ENCODE assay signal across 1 cellular context in the genomic region with DNA sequence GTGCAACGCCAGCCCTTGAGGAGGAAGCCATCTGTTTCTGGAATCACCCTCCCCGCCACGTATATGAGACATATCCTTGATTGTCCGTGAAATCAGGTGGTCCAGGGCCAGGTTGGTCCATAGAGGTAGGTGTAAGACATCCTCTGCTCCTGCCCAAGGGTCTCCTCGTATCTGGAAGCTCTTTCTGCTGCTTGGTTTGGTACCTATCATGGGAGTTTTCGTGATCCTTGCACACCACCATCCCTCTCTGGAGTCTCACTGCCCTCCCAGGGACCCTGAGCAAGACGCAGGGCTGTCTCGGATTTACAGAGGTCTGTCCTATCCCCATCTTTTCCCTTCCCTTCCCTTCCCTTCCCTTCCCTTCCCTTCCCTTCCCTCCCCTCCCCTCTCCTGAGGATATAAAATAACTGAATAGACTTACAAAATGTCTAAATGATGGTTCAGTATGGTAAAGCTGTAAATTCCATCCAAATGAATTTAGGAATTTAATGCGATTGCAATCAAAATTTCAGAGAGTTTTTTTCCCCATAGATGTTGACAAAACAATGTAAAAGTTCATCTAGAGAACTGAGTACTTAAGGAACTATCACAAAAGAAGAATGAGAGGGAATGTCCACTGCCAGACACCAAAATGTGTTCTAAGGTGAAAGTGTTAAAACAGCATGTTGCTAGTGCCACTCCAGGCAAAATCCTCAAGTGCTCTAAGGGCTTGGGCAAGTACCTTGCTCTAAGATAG.
TF ChIP-seq lines count a peak whose summit lies in the region.

No MANE protein-coding gene starts in this region.

TF ChIP-seq in HEK293, 187 proteins besides CTCF, POLR2A, EP300 and RAD21 (continued from another document):
- TF ChIP-seq, protein P1, sequence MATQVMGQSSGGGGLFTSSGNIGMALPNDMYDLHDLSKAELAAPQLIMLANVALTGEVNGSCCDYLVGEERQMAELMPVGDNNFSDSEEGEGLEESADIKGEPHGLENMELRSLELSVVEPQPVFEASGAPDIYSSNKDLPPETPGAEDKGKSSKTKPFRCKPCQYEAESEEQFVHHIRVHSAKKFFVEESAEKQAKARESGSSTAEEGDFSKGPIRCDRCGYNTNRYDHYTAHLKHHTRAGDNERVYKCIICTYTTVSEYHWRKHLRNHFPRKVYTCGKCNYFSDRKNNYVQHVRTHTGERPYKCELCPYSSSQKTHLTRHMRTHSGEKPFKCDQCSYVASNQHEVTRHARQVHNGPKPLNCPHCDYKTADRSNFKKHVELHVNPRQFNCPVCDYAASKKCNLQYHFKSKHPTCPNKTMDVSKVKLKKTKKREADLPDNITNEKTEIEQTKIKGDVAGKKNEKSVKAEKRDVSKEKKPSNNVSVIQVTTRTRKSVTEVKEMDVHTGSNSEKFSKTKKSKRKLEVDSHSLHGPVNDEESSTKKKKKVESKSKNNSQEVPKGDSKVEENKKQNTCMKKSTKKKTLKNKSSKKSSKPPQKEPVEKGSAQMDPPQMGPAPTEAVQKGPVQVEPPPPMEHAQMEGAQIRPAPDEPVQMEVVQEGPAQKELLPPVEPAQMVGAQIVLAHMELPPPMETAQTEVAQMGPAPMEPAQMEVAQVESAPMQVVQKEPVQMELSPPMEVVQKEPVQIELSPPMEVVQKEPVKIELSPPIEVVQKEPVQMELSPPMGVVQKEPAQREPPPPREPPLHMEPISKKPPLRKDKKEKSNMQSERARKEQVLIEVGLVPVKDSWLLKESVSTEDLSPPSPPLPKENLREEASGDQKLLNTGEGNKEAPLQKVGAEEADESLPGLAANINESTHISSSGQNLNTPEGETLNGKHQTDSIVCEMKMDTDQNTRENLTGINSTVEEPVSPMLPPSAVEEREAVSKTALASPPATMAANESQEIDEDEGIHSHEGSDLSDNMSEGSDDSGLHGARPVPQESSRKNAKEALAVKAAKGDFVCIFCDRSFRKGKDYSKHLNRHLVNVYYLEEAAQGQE (tag by site-specific recombination; IDR thresholded peaks at IDR 0.05), result no peak
- no peak for TF ChIP-seq ZNF514 (tag by site-specific recombination; IDR thresholded peaks at IDR 0.05)
- TF ChIP-seq ZNF560 (tag by site-specific recombination; IDR thresholded peaks at IDR 0.05; ENCODE audit: borderline replicate concordance), result no peak
- no peak for TF ChIP-seq ZNF768 (tag by site-specific recombination; IDR thresholded peaks at IDR 0.05)
- no peak for TF ChIP-seq ZNF610 (tag by site-specific recombination; IDR thresholded peaks at IDR 0.05; ENCODE audit: borderline replicate concordance)
- no peak for TF ChIP-seq ZNF664 (tag by site-specific recombination; IDR thresholded peaks at IDR 0.05)
- TF ChIP-seq IKZF3 (tag by site-specific recombination; IDR thresholded peaks at IDR 0.05), result peak; percentile 29; the same call in 1 of the 2 replicates
- TF ChIP-seq ZNF791 (tag by site-specific recombination; IDR thresholded peaks at IDR 0.05), result no peak
- TF ChIP-seq, protein P2, sequence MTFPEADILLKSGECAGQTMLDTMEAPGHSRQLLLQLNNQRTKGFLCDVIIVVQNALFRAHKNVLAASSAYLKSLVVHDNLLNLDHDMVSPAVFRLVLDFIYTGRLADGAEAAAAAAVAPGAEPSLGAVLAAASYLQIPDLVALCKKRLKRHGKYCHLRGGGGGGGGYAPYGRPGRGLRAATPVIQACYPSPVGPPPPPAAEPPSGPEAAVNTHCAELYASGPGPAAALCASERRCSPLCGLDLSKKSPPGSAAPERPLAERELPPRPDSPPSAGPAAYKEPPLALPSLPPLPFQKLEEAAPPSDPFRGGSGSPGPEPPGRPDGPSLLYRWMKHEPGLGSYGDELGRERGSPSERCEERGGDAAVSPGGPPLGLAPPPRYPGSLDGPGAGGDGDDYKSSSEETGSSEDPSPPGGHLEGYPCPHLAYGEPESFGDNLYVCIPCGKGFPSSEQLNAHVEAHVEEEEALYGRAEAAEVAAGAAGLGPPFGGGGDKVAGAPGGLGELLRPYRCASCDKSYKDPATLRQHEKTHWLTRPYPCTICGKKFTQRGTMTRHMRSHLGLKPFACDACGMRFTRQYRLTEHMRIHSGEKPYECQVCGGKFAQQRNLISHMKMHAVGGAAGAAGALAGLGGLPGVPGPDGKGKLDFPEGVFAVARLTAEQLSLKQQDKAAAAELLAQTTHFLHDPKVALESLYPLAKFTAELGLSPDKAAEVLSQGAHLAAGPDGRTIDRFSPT (tag by site-specific recombination; IDR thresholded peaks at IDR 0.05), result no peak
- no peak for TF ChIP-seq EGR2 (tag by site-specific recombination; IDR thresholded peaks at IDR 0.05; ENCODE audit: low read depth)
- TF ChIP-seq MZF1 (tag by site-specific recombination; IDR thresholded peaks at IDR 0.05; ENCODE audit: borderline replicate concordance), result no peak
- no peak for TF ChIP-seq RBAK (tag by site-specific recombination; IDR thresholded peaks at IDR 0.05)
- TF ChIP-seq ZBTB48 (tag by site-specific recombination; IDR thresholded peaks at IDR 0.05), result peak; percentile 85
- TF ChIP-seq ZFHX2 (tag by site-specific recombination; conservative IDR thresholded peaks at IDR 0.05), result no peak
- TF ChIP-seq ZNF140 (tag by site-specific recombination; IDR thresholded peaks at IDR 0.05), result no peak
- TF ChIP-seq ZNF146 (tag by site-specific recombination; IDR thresholded peaks at IDR 0.05), result no peak
- TF ChIP-seq ZNF776 (tag by site-specific recombination; IDR thresholded peaks at IDR 0.05; ENCODE audit: borderline replicate concordance), result no peak
- 0 out of 2 replicates have a peak, but pooled peaks have one; percentile 21 for TF ChIP-seq KLF17 (tag by site-specific recombination; IDR thresholded peaks at IDR 0.05)
- no peak for TF ChIP-seq SETDB1 (IDR thresholded peaks at IDR 0.05; ENCODE audit: insufficient read length, low read length)
- TF ChIP-seq ZBTB11 (tag by site-specific recombination; conservative IDR thresholded peaks at IDR 0.05; ENCODE audit: low read depth), result 0 out of 2 replicates have a peak, but pooled peaks have one; percentile 1
- TF ChIP-seq ZNF324 (tag by site-specific recombination; IDR thresholded peaks at IDR 0.05), result no peak
- no peak for TF ChIP-seq OVOL3 (tag by site-specific recombination; IDR thresholded peaks at IDR 0.05)
- peak; percentile 80 for TF ChIP-seq ZBTB17 (tag by site-specific recombination; IDR thresholded peaks at IDR 0.05)
- TF ChIP-seq KLF1 (tag by site-specific recombination; IDR thresholded peaks at IDR 0.05), result no peak
- TF ChIP-seq ZNF501 (tag by site-specific recombination; IDR thresholded peaks at IDR 0.05), result 0 out of 2 replicates have a peak, but pooled peaks have one; percentile 11
- TF ChIP-seq PRDM10 (tag by site-specific recombination; IDR thresholded peaks at IDR 0.05), result peak; percentile 27; the same call in 1 of the 2 replicates
TF ChIP-seq in HEK293: peak in this region for 7.
